Comparison of ENCODE assay signal across 19 cellular contexts in the genomic region with DNA sequence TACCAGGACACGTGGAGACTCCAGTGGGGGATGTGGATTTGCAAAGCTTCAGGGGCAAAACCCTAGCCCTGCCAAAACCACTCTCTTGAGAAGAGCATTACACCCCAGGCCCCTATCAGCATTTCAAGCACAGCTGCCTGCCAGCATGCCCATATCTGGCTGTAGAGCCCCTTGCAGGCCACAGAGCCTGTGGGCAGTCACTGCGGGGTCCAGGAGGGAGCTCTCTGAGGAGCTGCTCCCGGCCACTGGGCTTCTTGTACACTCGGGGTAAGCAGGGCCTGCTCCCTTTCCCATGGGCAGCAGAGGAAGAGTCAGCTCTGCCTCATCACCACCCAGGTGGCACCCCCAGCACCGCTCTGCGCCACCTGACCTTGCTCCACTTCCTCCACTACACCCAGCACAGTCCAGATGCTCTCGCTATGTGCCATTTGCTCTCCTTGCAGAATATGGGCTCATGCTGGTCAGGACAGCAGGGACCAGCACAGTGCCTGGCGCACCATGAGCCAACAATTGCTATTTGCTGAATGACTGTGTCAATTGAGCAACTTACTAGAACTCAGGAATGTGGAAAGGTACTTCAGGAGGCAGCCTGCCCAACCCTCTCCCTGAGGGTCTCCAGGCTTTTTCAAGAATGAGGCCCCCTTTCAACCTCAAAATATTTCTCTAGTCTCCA. TPM values are rescaled to one million over a fixed set of nuclear protein-coding genes. Genes with fewer than 3 reads are reported as not detected.
DNase-seq lines count a peak whose midpoint lies in the region; ATAC-seq and TF ChIP-seq lines count a peak whose summit lies in the region.
"Had no signal": no experiment of that assay in that cellular context is flagged by ENCODE, and none has a peak within 500 bp of the region (broad histone marks: within the 10 kb centered on the region; RNA-seq: fewer than 3 reads in every experiment).

No MANE protein-coding gene starts in this region.

- no peak overlapping the region for H3K4me3 Mint-ChIP-seq in activated CD4-positive, alpha-beta T cell treated with anti-CD3 and anti-CD28 coated beads, Interleukin-2, amount 10 ng/mL, durations not matched to agents 24 days and 14 days
- peak overlapping the region in 2 of 5 experiments; percentile 28 to 59 for H3K4me3 Mint-ChIP-seq in brain
- H3K4me3 Mint-ChIP-seq in memory B cell, result no peak overlapping the region
- H3K4me3 Mint-ChIP-seq in activated CD8-positive, alpha-beta T cell treated with anti-CD3 and anti-CD28 coated beads for 36 hours, result no peak overlapping the region
- H3K4me3 Mint-ChIP-seq: CD4-positive, alpha-beta T cell had no signal

- H3K4me3 ChIP-seq in upper lobe of right lung, result no peak overlapping the region
- H3K4me3 ChIP-seq: HAP-1, K562 had no signal

- H3K27ac Mint-ChIP-seq in activated CD4-positive, alpha-beta T cell treated with anti-CD3 and anti-CD28 coated beads, Interleukin-2, amount 10 ng/mL, durations not matched to agents 24 days and 14 days, result peak overlapping the region; percentile 32
- H3K27ac Mint-ChIP-seq in brain (peak overlapping the region in 3 of 5 experiments; percentile 24 to 93 (median 81)), memory B cell (peak overlapping the region; percentile 2)
- H3K27ac Mint-ChIP-seq in activated CD8-positive, alpha-beta T cell treated with anti-CD3 and anti-CD28 coated beads for 36 hours, result no peak overlapping the region
- H3K27ac Mint-ChIP-seq: CD4-positive, alpha-beta T cell had no signal

- peaks cover 11% of the 10 kb centered on the region for H3K36me3 ChIP-seq in upper lobe of right lung
- H3K36me3 ChIP-seq: BE2C, HAP-1 had no signal

- intact Hi-C loops in activated CD4-positive, alpha-beta T cell treated with anti-CD3 and anti-CD28 coated beads, Interleukin-2, amount 10 ng/mL, durations not matched to agents 24 days and 14 days (cut with micrococcal nuclease), result no loop called here
- intact Hi-C loops in upper lobe of right lung (cut with DNase I), result no loop called here
- intact Hi-C loops in activated CD8-positive, alpha-beta T cell treated with anti-CD3 and anti-CD28 coated beads for 36 hours (cut with micrococcal nuclease), result loop anchor here (10.0 kb wide), 1 partner anchor 55 kb away; no protein-coding TSS in a partner anchor

- H3K27ac ChIP-seq in upper lobe of right lung, result no peak overlapping the region
- H3K27ac ChIP-seq: 22Rv1 had no signal

- H3K4me1 ChIP-seq in upper lobe of right lung, result no peaks in the 10 kb centered on the region
- H3K4me1 ChIP-seq: BE2C had no signal

- H3K36me3 Mint-ChIP-seq in activated CD4-positive, alpha-beta T cell treated with anti-CD3 and anti-CD28 coated beads, Interleukin-2, amount 10 ng/mL, durations not matched to agents 24 days and 14 days (ENCODE audit: low read depth), result peaks cover 2% of the 10 kb centered on the region
- H3K36me3 Mint-ChIP-seq in brain, result peaks cover 59% of the 10 kb centered on the region
- H3K36me3 Mint-ChIP-seq in memory B cell, result peaks cover 18% of the 10 kb centered on the region
- H3K36me3 Mint-ChIP-seq in activated CD8-positive, alpha-beta T cell treated with anti-CD3 and anti-CD28 coated beads for 36 hours (ENCODE audit: low read depth), result peaks cover 21% of the 10 kb centered on the region

- no peaks in the 10 kb centered on the region for H3K27me3 ChIP-seq in upper lobe of right lung
- H3K27me3 ChIP-seq: BE2C had no signal

- H3K9me3 ChIP-seq in upper lobe of right lung, result no peaks in the 10 kb centered on the region
- H3K9me3 ChIP-seq: BE2C, HAP-1 had no signal

- no peaks in the 10 kb centered on the region for H3K27me3 Mint-ChIP-seq in activated CD4-positive, alpha-beta T cell treated with anti-CD3 and anti-CD28 coated beads, Interleukin-2, amount 10 ng/mL, durations not matched to agents 24 days and 14 days
- H3K27me3 Mint-ChIP-seq in brain, result no peaks in the 10 kb centered on the region
- H3K27me3 Mint-ChIP-seq in memory B cell, result no peaks in the 10 kb centered on the region
- no peaks in the 10 kb centered on the region for H3K27me3 Mint-ChIP-seq in activated CD8-positive, alpha-beta T cell treated with anti-CD3 and anti-CD28 coated beads for 36 hours
- H3K27me3 Mint-ChIP-seq: CD4-positive, alpha-beta T cell had no signal

- no peak for DNase-seq in activated CD4-positive, alpha-beta T cell treated with anti-CD3 and anti-CD28 coated beads, Interleukin-2, amount 10 ng/mL, durations not matched to agents 24 days and 14 days
- DNase-seq in activated CD4-positive, alpha-beta T cell treated with anti-CD3 and anti-CD28 coated beads for 4 hours, result no peak
- DNase-seq in memory B cell (ENCODE audit: low spot score in 2 of 2), result no peak
- no peak for DNase-seq in upper lobe of right lung
- no peak for DNase-seq in NCI-H1105 (lab: John Stamatoyannopoulos, UW)
- no peak for DNase-seq in activated CD8-positive, alpha-beta T cell treated with anti-CD3 and anti-CD28 coated beads for 36 hours
- DNase-seq in A172 (ENCODE audit: low spot score), result no peak
- DNase-seq: BE2C; CD4-positive, alpha-beta T cell; MV-4-11; NCI-H1436; NCI-H2029; NCI-H446 treated with DMSO at 0.1 percent for 48 hours; NK-92 treated with Interleukin-12 subunit alpha and Interleukin-12 subunit beta, amount 100 ng/mL, for 24 hours; RPMI8226 had no signal

- no peaks in the 10 kb centered on the region for H3K9me3 Mint-ChIP-seq in activated CD4-positive, alpha-beta T cell treated with anti-CD3 and anti-CD28 coated beads, Interleukin-2, amount 10 ng/mL, durations not matched to agents 24 days and 14 days
- H3K9me3 Mint-ChIP-seq in brain (no peaks in the 10 kb centered on the region), memory B cell (no peaks in the 10 kb centered on the region)
- H3K9me3 Mint-ChIP-seq in activated CD8-positive, alpha-beta T cell treated with anti-CD3 and anti-CD28 coated beads for 36 hours, result no peaks in the 10 kb centered on the region
- H3K9me3 Mint-ChIP-seq: CD4-positive, alpha-beta T cell had no signal

- TF ChIP-seq CTCF in brain (conservative IDR thresholded peaks at IDR 0.05), result no peak
- no peak for TF ChIP-seq CTCF in upper lobe of right lung (IDR thresholded peaks at IDR 0.05)
- TF ChIP-seq CTCF in activated CD8-positive, alpha-beta T cell treated with anti-CD3 and anti-CD28 coated beads for 36 hours (IDR thresholded peaks at IDR 0.05), result no peak

- CTCF ChIA-PET in activated CD8-positive, alpha-beta T cell treated with anti-CD3 and anti-CD28 coated beads for 36 hours (lab: Charles Lee), result interaction anchor here (0.6 to 2.0 kb wide), 2 partner anchors 148 to 627 kb away, joined by 3 to 6 read pairs; no protein-coding TSS in a partner anchor

- no peak for ATAC-seq in memory B cell (ENCODE audit: low read depth)
- peak; percentile 48 for ATAC-seq in upper lobe of right lung
- no peak for ATAC-seq in activated CD8-positive, alpha-beta T cell treated with anti-CD3 and anti-CD28 coated beads for 36 hours
- ATAC-seq: K562 had no signal

- H3K4me1 Mint-ChIP-seq in activated CD4-positive, alpha-beta T cell treated with anti-CD3 and anti-CD28 coated beads, Interleukin-2, amount 10 ng/mL, durations not matched to agents 24 days and 14 days, result no peaks in the 10 kb centered on the region
- H3K4me1 Mint-ChIP-seq in brain (peaks cover 56% of the 10 kb centered on the region), memory B cell (peaks cover 5% of the 10 kb centered on the region)
- peaks cover 5% of the 10 kb centered on the region for H3K4me1 Mint-ChIP-seq in activated CD8-positive, alpha-beta T cell treated with anti-CD3 and anti-CD28 coated beads for 36 hours (ENCODE audit: low read depth)

- POLR2A ChIA-PET in activated CD8-positive, alpha-beta T cell treated with anti-CD3 and anti-CD28 coated beads for 36 hours (lab: Charles Lee), result no interaction called here

RNA-seq across cellular contexts. Expression of gene CHST10, which starts 7.4 kb away (rescaled TPM):
- 6.6 and 8.0 TPM in 2 replicates for total RNA-seq in activated CD4-positive, alpha-beta T cell treated with anti-CD3 and anti-CD28 coated beads, Interleukin-2, amount 10 ng/mL, durations not matched to agents 24 days and 14 days
- polyA plus RNA-seq in brain (ENCODE audit: insufficient read depth, low read depth, low replicate concordance), result 15.6 TPM
- 8.4 TPM for total RNA-seq in upper lobe of right lung
- 10 to 100 TPM in 1 of 2 experiments, 1 to 10 TPM in 1; 9.5 to 10.5 TPM for total RNA-seq in activated CD8-positive, alpha-beta T cell treated with anti-CD3 and anti-CD28 coated beads for 36 hours
- total RNA-seq in A172 (2014; rRNA removed; shearing (Covaris generic)), result 24.2 and 42.6 TPM in 2 replicates
